ENCODE assay signal across 8 cellular contexts in genomic region chr9:95505072-95505471, GRCh38. TPM values are rescaled to one million over a fixed set of nuclear protein-coding genes. Genes with fewer than 3 reads are reported as not detected.
DNase-seq lines count a peak whose midpoint lies in the region; ATAC-seq and TF ChIP-seq lines count a peak whose summit lies in the region.

No MANE protein-coding gene starts in this region.

- H3K9me3 ChIP-seq in SK-N-MC (ENCODE audit: low read depth, low read length): no peaks in the 10 kb centered on the region
- H3K9me3 ChIP-seq in skeletal muscle tissue (ENCODE audit: control insufficient read depth in 3 of 3, low read length in 3 of 3): no peaks in the 10 kb centered on the region

- no peak for TF ChIP-seq CTCF in glutamatergic neuron (IDR thresholded peaks at IDR 0.05; ENCODE audit: partially characterized antibody, unreplicated experiment)

- H3K9me3 Mint-ChIP-seq in glutamatergic neuron (ENCODE audit: unreplicated experiment): peaks cover 26% of the 10 kb centered on the region

- H3K9ac ChIP-seq in SK-N-MC (ENCODE audit: insufficient read length) (peak overlapping the region; percentile 64), skeletal muscle tissue (ENCODE audit: low read depth in 1 of 3, low read length in 3 of 3) (peak overlapping the region; percentile 56 to 94 (median 68))

- peak overlapping the region; percentile 89 for H3K4me3 Mint-ChIP-seq in glutamatergic neuron (ENCODE audit: unreplicated experiment)

- H3K4me3 ChIP-seq in SK-N-MC (peak overlapping the region; percentile 98), skeletal muscle tissue (ENCODE audit: low read length in 3 of 3) (peak overlapping the region; percentile 51 to 93 (median 68))

- H3K4me1 Mint-ChIP-seq in glutamatergic neuron (ENCODE audit: low read depth, unreplicated experiment): peaks cover 37% of the 10 kb centered on the region

- peaks cover 14 to 21% (median 18%) of the 10 kb centered on the region in 3 donors for H3K4me1 ChIP-seq in skeletal muscle tissue (ENCODE audit: control insufficient read depth in 3 of 3, insufficient read depth in 3 of 3, low read length in 3 of 3)

- peak; percentile 39 for DNase-seq in DMS 273 (lab: John Stamatoyannopoulos, UW; ENCODE audit: unreplicated experiment)
- no peak for DNase-seq in DMS 273 treated with DMSO at 0.1 percent for 48 hours (lab: John Stamatoyannopoulos, UW)
- no peak for DNase-seq in SK-N-MC (ENCODE audit: low read depth, low spot score)
- no peak for DNase-seq in glutamatergic neuron
- DNase-seq in mucosa of gallbladder (ENCODE audit: low spot score): no peak
- DNase-seq in cortex of kidney (lab: John Stamatoyannopoulos, UW): no peak

- H3K36me3 ChIP-seq in SK-N-MC (ENCODE audit: insufficient read depth, low read length) (peaks cover 4% of the 10 kb centered on the region; the same call in 1 of the 2 replicates), skeletal muscle tissue (ENCODE audit: control insufficient read depth in 3 of 3, insufficient read depth in 3 of 3, low read length in 3 of 3) (no peaks in the 10 kb centered on the region)

- peak overlapping the region; percentile 83 for H3K27ac Mint-ChIP-seq in glutamatergic neuron (ENCODE audit: unreplicated experiment)

- H3K27me3 Mint-ChIP-seq in glutamatergic neuron (ENCODE audit: unreplicated experiment): peaks cover 25% of the 10 kb centered on the region

- H3K27ac ChIP-seq in SK-N-MC (peak overlapping the region; percentile 34; the same call in 1 of the 2 replicates), skeletal muscle tissue (ENCODE audit: low read depth, low read length) (no peak overlapping the region)

- H3K27me3 ChIP-seq in skeletal muscle tissue (ENCODE audit: control insufficient read depth in 3 of 3, insufficient read depth in 3 of 3, low read length in 3 of 3): no peaks in the 10 kb centered on the region

- peaks cover 4% of the 10 kb centered on the region for H3K36me3 Mint-ChIP-seq in glutamatergic neuron (ENCODE audit: unreplicated experiment)

- no peak for ATAC-seq in GM19452 (IDR thresholded peaks at IDR 0.05; ENCODE audit: unreplicated experiment)

RNA-seq across cellular contexts. Expression of gene PTCH1, which starts 11.7 kb away (rescaled TPM):
- total RNA-seq in glutamatergic neuron (ENCODE audit: unreplicated experiment) (104 TPM), skeletal muscle tissue (4.7 TPM), mucosa of gallbladder (57.9 TPM)

Comparison
In these comparisons a context has a peak if more than half of its experiments do, and no peak if none do; other contexts are left out.
1. RNA of gene PTCH1, which starts 11.7 kb away (total RNA-seq): 104 TPM in glutamatergic neuron (single experiment) and 57.9 TPM in mucosa of gallbladder (single experiment); 4.7 TPM in skeletal muscle tissue (single experiment); every median in the first group is over 10 times any median in the second.